ENCODE assay signal across 8 cellular contexts in the genomic region with DNA sequence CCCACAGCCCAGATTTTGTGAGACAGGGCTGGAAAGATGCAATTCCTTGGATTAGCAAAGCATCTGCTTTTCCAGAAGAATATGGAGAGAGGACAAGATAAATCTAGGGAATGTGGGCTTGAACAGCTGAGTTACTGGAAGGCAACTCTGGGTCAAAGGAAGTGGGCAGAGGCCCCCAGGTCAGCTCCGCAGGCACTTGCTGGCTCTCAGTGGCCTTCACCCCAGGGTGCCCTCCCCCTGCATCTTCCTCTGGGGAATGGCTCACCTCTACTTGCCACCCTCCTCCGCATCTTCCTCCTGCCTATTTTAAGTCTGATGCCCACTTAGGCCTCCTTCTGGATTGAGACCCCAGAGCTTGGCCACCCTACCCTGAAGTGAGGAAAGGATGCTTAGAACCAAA. TPM values are rescaled to one million over a fixed set of nuclear protein-coding genes. Genes with fewer than 3 reads are reported as not detected.
DNase-seq lines count a peak whose midpoint lies in the region; ATAC-seq and TF ChIP-seq lines count a peak whose summit lies in the region.

No MANE protein-coding gene starts in this region.

- H3K27me3 ChIP-seq in layer of hippocampus (ENCODE audit: control insufficient read depth, insufficient read depth, low read length) = no peaks in the 10 kb centered on the region

- H3K36me3 Mint-ChIP-seq in activated naive CD4-positive, alpha-beta T cell treated with anti-CD3 and anti-CD28 coated beads, Interleukin-2, amount 50 U/mL, for 72 hours = peaks cover 29 to 57% of the 10 kb centered on the region in 2 donors
- H3K36me3 Mint-ChIP-seq in stimulated activated naive B cell treated with anti-CD40 and anti-IgM and Interleukin-4, amounts not matched to agents 10 μg/mL and 1 μg/mL and 100 μg/mL, for 72 hours = peaks cover 48 to 72% of the 10 kb centered on the region in 2 donors

- peak; percentile 14 for TF ChIP-seq POLR2A in GM18951 (IDR thresholded peaks at IDR 0.05; ENCODE audit: extremely low read depth, insufficient read depth, insufficient read length)

- H3K4me3 Mint-ChIP-seq in stimulated activated naive B cell treated with anti-CD40 and anti-IgM and Interleukin-4, amounts not matched to agents 10 μg/mL and 1 μg/mL and 100 μg/mL, for 72 hours = no peak overlapping the region

- H3K27ac ChIP-seq in layer of hippocampus (ENCODE audit: low read depth, low read length) = peak overlapping the region; percentile 50

- peak overlapping the region; percentile 87 to 96 for H3K27ac Mint-ChIP-seq in activated naive CD4-positive, alpha-beta T cell treated with anti-CD3 and anti-CD28 coated beads, Interleukin-2, amount 50 U/mL, for 72 hours
- H3K27ac Mint-ChIP-seq in stimulated activated naive B cell treated with anti-CD40 and anti-IgM and Interleukin-4, amounts not matched to agents 10 μg/mL and 1 μg/mL and 100 μg/mL, for 72 hours = peak overlapping the region; percentile 75

- H3K9me3 Mint-ChIP-seq in activated naive CD4-positive, alpha-beta T cell treated with anti-CD3 and anti-CD28 coated beads, Interleukin-2, amount 50 U/mL, for 72 hours = no peaks in the 10 kb centered on the region
- no peaks in the 10 kb centered on the region for H3K9me3 Mint-ChIP-seq in stimulated activated naive B cell treated with anti-CD40 and anti-IgM and Interleukin-4, amounts not matched to agents 10 μg/mL and 1 μg/mL and 100 μg/mL, for 72 hours

- in situ Hi-C loops in GM18951 (cut with MboI; ENCODE audit: low sequenced_read_pairs, unreplicated experiment) = no loop called here

- H3K27me3 Mint-ChIP-seq in stimulated activated naive B cell treated with anti-CD40 and anti-IgM and Interleukin-4, amounts not matched to agents 10 μg/mL and 1 μg/mL and 100 μg/mL, for 72 hours = no peaks in the 10 kb centered on the region

- no peak for DNase-seq in activated naive CD4-positive, alpha-beta T cell treated with anti-CD3 and anti-CD28 coated beads, Interleukin-2, amount 50 U/mL, for 72 hours (ENCODE audit: low spot score in 2 of 2)
- no peak for DNase-seq in stimulated activated naive B cell treated with anti-CD40 and anti-IgM and Interleukin-4, amounts not matched to agents 10 μg/mL and 1 μg/mL and 100 μg/mL, for 72 hours
- DNase-seq in NCI-H187 (lab: John Stamatoyannopoulos, UW) (no peak), SKM-1 (lab: John Stamatoyannopoulos, UW; ENCODE audit: unreplicated experiment) (no peak), iPS-NIHi11 (ENCODE audit: low spot score) (no peak), SIG-M5 (lab: John Stamatoyannopoulos, UW) (no peak)

- no peak for ATAC-seq in activated naive CD4-positive, alpha-beta T cell treated with anti-CD3 and anti-CD28 coated beads, Interleukin-2, amount 50 U/mL, for 72 hours
- ATAC-seq in stimulated activated naive B cell treated with anti-CD40 and anti-IgM and Interleukin-4, amounts not matched to agents 10 μg/mL and 1 μg/mL and 100 μg/mL, for 72 hours (replicated peaks) = no peak

- peaks cover 28 to 53% of the 10 kb centered on the region in 2 donors for H3K4me1 Mint-ChIP-seq in stimulated activated naive B cell treated with anti-CD40 and anti-IgM and Interleukin-4, amounts not matched to agents 10 μg/mL and 1 μg/mL and 100 μg/mL, for 72 hours

RNA-seq across cellular contexts. Expression of gene PNMA1, which starts 10.5 kb away (rescaled TPM):
- total RNA-seq in activated naive CD4-positive, alpha-beta T cell treated with anti-CD3 and anti-CD28 coated beads, Interleukin-2, amount 50 U/mL, for 72 hours = 10 to 100 TPM; 26.7 to 29.2 TPM
